1 cellular context compared by ENCODE assay signal in genomic region chr17:17547210-17547764, GRCh38.
TF ChIP-seq lines count a peak whose summit lies in the region.

No MANE protein-coding gene starts in this region.

TF ChIP-seq in HepG2, 621 proteins besides CTCF, POLR2A, EP300 and RAD21 (continued from another document and continues in another):
- TF ChIP-seq, protein P1, sequence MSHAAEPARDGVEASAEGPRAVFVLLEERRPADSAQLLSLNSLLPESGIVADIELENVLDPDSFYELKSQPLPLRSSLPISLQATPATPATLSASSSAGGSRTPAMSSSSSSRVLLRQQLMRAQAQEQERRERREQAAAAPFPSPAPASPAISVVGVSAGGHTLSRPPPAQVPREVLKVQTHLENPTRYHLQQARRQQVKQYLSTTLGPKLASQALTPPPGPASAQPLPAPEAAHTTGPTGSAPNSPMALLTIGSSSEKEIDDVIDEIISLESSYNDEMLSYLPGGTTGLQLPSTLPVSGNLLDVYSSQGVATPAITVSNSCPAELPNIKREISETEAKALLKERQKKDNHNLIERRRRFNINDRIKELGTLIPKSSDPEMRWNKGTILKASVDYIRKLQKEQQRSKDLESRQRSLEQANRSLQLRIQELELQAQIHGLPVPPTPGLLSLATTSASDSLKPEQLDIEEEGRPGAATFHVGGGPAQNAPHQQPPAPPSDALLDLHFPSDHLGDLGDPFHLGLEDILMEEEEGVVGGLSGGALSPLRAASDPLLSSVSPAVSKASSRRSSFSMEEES (CRISPR knock-in tag; IDR thresholded peaks at IDR 0.05), result peak; percentile 28; the same call in 1 of the 2 replicates
- no peak for TF ChIP-seq ZNF878 (CRISPR knock-in tag; IDR thresholded peaks at IDR 0.05)
- TF ChIP-seq SOX13 (IDR thresholded peaks at IDR 0.05), result no peak
- peak in 1 of 2 experiments; percentile 91; a peak in 2 of 4 replicates for TF ChIP-seq SOX13 (CRISPR knock-in tag; conservative IDR thresholded peaks at IDR 0.05 in 1 of 2, IDR thresholded peaks at IDR 0.05 in 1 of 2)
- TF ChIP-seq NCOR1 (IDR thresholded peaks at IDR 0.05; ENCODE audit: borderline replicate concordance, low read length), result peak; percentile 76; the same call in 1 of the 2 replicates
- peak; percentile 59 for TF ChIP-seq TBL1XR1 (IDR thresholded peaks at IDR 0.05; ENCODE audit: borderline replicate concordance, low read length, partially characterized antibody)
- TF ChIP-seq ZNF709 (CRISPR knock-in tag; IDR thresholded peaks at IDR 0.05), result peak; percentile 62; the same call in 1 of the 2 replicates
- TF ChIP-seq ZNF629 (CRISPR knock-in tag; conservative IDR thresholded peaks at IDR 0.05), result 0 out of 2 replicates have a peak, but pooled peaks have one; percentile 12
- TF ChIP-seq FOXC1 (CRISPR knock-in tag; IDR thresholded peaks at IDR 0.05; ENCODE audit: borderline replicate concordance), result no peak
- TF ChIP-seq FOXO1 (CRISPR knock-in tag; IDR thresholded peaks at IDR 0.05), result peak; percentile 70; the same call in 1 of the 2 replicates
- TF ChIP-seq ZNF232 (CRISPR knock-in tag; IDR thresholded peaks at IDR 0.05; ENCODE audit: borderline replicate concordance), result 0 out of 2 replicates have a peak, but pooled peaks have one; percentile 32
- TF ChIP-seq ZNF740 (CRISPR knock-in tag; IDR thresholded peaks at IDR 0.05), result peak; percentile 54; the same call in 1 of the 2 replicates
- TF ChIP-seq RARA (CRISPR knock-in tag; IDR thresholded peaks at IDR 0.05), result peak; percentile 95
- no peak for TF ChIP-seq MTF2 (CRISPR knock-in tag; IDR thresholded peaks at IDR 0.05; ENCODE audit: borderline replicate concordance)
- TF ChIP-seq ZXDC (CRISPR knock-in tag; IDR thresholded peaks at IDR 0.05), result 0 out of 2 replicates have a peak, but pooled peaks have one; percentile 28
- TF ChIP-seq, protein P2, sequence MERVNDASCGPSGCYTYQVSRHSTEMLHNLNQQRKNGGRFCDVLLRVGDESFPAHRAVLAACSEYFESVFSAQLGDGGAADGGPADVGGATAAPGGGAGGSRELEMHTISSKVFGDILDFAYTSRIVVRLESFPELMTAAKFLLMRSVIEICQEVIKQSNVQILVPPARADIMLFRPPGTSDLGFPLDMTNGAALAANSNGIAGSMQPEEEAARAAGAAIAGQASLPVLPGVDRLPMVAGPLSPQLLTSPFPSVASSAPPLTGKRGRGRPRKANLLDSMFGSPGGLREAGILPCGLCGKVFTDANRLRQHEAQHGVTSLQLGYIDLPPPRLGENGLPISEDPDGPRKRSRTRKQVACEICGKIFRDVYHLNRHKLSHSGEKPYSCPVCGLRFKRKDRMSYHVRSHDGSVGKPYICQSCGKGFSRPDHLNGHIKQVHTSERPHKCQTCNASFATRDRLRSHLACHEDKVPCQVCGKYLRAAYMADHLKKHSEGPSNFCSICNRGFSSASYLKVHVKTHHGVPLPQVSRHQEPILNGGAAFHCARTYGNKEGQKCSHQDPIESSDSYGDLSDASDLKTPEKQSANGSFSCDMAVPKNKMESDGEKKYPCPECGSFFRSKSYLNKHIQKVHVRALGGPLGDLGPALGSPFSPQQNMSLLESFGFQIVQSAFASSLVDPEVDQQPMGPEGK (CRISPR knock-in tag; IDR thresholded peaks at IDR 0.05), result peak; percentile 83
- no peak for TF ChIP-seq BHLHE40 (IDR thresholded peaks at IDR 0.05; ENCODE audit: low read length)
- peak; percentile 53; the same call in 1 of the 2 replicates for TF ChIP-seq UBTF (CRISPR knock-in tag; IDR thresholded peaks at IDR 0.05)
- TF ChIP-seq POGZ (CRISPR knock-in tag; IDR thresholded peaks at IDR 0.05), result 0 out of 2 replicates have a peak, but pooled peaks have one; percentile 36
- TF ChIP-seq ZNF138 (CRISPR knock-in tag; IDR thresholded peaks at IDR 0.05; ENCODE audit: low read depth), result no peak
- peak; percentile 63 for TF ChIP-seq PHF21A (CRISPR knock-in tag; IDR thresholded peaks at IDR 0.05)
- peak; percentile 63; the same call in 1 of the 2 replicates for TF ChIP-seq NFKB2 (CRISPR knock-in tag; IDR thresholded peaks at IDR 0.05; ENCODE audit: borderline replicate concordance)
- TF ChIP-seq, protein P3, sequence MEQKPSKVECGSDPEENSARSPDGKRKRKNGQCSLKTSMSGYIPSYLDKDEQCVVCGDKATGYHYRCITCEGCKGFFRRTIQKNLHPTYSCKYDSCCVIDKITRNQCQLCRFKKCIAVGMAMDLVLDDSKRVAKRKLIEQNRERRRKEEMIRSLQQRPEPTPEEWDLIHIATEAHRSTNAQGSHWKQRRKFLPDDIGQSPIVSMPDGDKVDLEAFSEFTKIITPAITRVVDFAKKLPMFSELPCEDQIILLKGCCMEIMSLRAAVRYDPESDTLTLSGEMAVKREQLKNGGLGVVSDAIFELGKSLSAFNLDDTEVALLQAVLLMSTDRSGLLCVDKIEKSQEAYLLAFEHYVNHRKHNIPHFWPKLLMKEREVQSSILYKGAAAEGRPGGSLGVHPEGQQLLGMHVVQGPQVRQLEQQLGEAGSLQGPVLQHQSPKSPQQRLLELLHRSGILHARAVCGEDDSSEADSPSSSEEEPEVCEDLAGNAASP (CRISPR knock-in tag; IDR thresholded peaks at IDR 0.05; ENCODE audit: borderline replicate concordance), result peak; percentile 85; the same call in 1 of the 2 replicates
- TF ChIP-seq MIER2 (CRISPR knock-in tag; IDR thresholded peaks at IDR 0.05), result no peak
- TF ChIP-seq ZFP62 (CRISPR knock-in tag; IDR thresholded peaks at IDR 0.05), result no peak
- 0 out of 2 replicates have a peak, but pooled peaks have one; percentile 27 for TF ChIP-seq ZBTB38 (CRISPR knock-in tag; IDR thresholded peaks at IDR 0.05)
- TF ChIP-seq NRL (CRISPR knock-in tag; IDR thresholded peaks at IDR 0.05; ENCODE audit: borderline replicate concordance), result 0 out of 2 replicates have a peak, but pooled peaks have one; percentile 21
- peak; percentile 50 for TF ChIP-seq TCF7 (IDR thresholded peaks at IDR 0.05; ENCODE audit: low read depth)
- TF ChIP-seq ZNF501 (CRISPR knock-in tag; IDR thresholded peaks at IDR 0.05), result 0 out of 2 replicates have a peak, but pooled peaks have one; percentile 13
- no peak for TF ChIP-seq ZNF382 (CRISPR knock-in tag; IDR thresholded peaks at IDR 0.05; ENCODE audit: borderline replicate concordance)
- TF ChIP-seq NR2F2 (IDR thresholded peaks at IDR 0.05; ENCODE audit: borderline replicate concordance, low read depth), result 0 out of 2 replicates have a peak, but pooled peaks have one; percentile 46
- TF ChIP-seq, protein P4, sequence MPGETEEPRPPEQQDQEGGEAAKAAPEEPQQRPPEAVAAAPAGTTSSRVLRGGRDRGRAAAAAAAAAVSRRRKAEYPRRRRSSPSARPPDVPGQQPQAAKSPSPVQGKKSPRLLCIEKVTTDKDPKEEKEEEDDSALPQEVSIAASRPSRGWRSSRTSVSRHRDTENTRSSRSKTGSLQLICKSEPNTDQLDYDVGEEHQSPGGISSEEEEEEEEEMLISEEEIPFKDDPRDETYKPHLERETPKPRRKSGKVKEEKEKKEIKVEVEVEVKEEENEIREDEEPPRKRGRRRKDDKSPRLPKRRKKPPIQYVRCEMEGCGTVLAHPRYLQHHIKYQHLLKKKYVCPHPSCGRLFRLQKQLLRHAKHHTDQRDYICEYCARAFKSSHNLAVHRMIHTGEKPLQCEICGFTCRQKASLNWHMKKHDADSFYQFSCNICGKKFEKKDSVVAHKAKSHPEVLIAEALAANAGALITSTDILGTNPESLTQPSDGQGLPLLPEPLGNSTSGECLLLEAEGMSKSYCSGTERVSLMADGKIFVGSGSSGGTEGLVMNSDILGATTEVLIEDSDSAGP (CRISPR knock-in tag; IDR thresholded peaks at IDR 0.05; ENCODE audit: borderline replicate concordance), result peak; percentile 63; the same call in 1 of the 2 replicates
- TF ChIP-seq, protein P5, sequence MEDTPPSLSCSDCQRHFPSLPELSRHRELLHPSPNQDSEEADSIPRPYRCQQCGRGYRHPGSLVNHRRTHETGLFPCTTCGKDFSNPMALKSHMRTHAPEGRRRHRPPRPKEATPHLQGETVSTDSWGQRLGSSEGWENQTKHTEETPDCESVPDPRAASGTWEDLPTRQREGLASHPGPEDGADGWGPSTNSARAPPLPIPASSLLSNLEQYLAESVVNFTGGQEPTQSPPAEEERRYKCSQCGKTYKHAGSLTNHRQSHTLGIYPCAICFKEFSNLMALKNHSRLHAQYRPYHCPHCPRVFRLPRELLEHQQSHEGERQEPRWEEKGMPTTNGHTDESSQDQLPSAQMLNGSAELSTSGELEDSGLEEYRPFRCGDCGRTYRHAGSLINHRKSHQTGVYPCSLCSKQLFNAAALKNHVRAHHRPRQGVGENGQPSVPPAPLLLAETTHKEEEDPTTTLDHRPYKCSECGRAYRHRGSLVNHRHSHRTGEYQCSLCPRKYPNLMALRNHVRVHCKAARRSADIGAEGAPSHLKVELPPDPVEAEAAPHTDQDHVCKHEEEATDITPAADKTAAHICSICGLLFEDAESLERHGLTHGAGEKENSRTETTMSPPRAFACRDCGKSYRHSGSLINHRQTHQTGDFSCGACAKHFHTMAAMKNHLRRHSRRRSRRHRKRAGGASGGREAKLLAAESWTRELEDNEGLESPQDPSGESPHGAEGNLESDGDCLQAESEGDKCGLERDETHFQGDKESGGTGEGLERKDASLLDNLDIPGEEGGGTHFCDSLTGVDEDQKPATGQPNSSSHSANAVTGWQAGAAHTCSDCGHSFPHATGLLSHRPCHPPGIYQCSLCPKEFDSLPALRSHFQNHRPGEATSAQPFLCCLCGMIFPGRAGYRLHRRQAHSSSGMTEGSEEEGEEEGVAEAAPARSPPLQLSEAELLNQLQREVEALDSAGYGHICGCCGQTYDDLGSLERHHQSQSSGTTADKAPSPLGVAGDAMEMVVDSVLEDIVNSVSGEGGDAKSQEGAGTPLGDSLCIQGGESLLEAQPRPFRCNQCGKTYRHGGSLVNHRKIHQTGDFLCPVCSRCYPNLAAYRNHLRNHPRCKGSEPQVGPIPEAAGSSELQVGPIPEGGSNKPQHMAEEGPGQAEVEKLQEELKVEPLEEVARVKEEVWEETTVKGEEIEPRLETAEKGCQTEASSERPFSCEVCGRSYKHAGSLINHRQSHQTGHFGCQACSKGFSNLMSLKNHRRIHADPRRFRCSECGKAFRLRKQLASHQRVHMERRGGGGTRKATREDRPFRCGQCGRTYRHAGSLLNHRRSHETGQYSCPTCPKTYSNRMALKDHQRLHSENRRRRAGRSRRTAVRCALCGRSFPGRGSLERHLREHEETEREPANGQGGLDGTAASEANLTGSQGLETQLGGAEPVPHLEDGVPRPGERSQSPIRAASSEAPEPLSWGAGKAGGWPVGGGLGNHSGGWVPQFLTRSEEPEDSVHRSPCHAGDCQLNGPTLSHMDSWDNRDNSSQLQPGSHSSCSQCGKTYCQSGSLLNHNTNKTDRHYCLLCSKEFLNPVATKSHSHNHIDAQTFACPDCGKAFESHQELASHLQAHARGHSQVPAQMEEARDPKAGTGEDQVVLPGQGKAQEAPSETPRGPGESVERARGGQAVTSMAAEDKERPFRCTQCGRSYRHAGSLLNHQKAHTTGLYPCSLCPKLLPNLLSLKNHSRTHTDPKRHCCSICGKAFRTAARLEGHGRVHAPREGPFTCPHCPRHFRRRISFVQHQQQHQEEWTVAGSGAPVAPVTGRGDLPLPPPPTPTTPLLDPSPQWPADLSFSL (CRISPR knock-in tag; IDR thresholded peaks at IDR 0.05), result 0 out of 2 replicates have a peak, but pooled peaks have one; percentile 14
- TF ChIP-seq KDM3A (CRISPR knock-in tag; IDR thresholded peaks at IDR 0.05; ENCODE audit: low read depth), result 0 out of 2 replicates have a peak, but pooled peaks have one; percentile 24
- TF ChIP-seq, protein P6, sequence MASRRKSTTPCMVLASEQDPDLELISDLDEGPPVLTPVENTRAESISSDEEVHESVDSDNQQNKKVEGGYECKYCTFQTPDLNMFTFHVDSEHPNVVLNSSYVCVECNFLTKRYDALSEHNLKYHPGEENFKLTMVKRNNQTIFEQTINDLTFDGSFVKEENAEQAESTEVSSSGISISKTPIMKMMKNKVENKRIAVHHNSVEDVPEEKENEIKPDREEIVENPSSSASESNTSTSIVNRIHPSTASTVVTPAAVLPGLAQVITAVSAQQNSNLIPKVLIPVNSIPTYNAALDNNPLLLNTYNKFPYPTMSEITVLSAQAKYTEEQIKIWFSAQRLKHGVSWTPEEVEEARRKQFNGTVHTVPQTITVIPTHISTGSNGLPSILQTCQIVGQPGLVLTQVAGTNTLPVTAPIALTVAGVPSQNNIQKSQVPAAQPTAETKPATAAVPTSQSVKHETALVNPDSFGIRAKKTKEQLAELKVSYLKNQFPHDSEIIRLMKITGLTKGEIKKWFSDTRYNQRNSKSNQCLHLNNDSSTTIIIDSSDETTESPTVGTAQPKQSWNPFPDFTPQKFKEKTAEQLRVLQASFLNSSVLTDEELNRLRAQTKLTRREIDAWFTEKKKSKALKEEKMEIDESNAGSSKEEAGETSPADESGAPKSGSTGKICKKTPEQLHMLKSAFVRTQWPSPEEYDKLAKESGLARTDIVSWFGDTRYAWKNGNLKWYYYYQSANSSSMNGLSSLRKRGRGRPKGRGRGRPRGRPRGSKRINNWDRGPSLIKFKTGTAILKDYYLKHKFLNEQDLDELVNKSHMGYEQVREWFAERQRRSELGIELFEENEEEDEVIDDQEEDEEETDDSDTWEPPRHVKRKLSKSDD (CRISPR knock-in tag; IDR thresholded peaks at IDR 0.05; ENCODE audit: low read depth), result no peak
